In the genomic region with DNA sequence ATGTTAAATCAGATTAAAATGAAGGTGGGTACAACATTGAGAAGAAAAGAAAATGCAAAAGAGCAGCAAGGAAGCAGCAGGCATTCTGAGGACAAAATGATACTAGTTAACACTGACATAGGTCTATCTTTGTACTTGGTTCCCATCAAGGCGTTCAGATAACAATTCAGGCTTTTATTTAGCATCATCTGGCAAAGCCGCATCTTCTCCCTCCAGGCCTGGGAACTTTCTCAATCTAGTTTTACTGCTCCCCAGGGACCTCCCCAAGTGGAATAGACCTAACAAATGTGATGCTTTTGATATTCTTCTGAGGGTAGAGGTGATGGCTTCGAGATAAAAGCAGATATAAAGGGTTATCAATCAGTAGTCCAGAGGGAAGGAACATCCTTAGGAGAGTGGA, we compare ENCODE assay signal across 28 cellular contexts.
"Had no signal": no experiment of that assay in that cellular context is flagged by ENCODE, and none has a peak within 500 bp of the region (broad histone marks: within the 10 kb centered on the region; RNA-seq: fewer than 3 reads in every experiment).

No MANE protein-coding gene starts in this region.

- H3K4me1 ChIP-seq: ascending aorta had no signal

- DNase-seq: activated B cell treated with CpG ODN at 0.5 μM for 24 hours; activated CD4-positive, alpha-beta memory T cell treated with anti-CD3 and anti-CD28 coated beads, Interleukin-2, amount 10 ng/mL, durations not matched to agents 7 days and 5 days; activated CD4-positive, alpha-beta T cell treated with anti-CD3 and anti-CD28 coated beads for 4 hours; activated CD4-positive, alpha-beta T cell treated with anti-CD3 and anti-CD28 coated beads, Interleukin-2, amount 10 ng/mL, durations not matched to agents 24 days and 14 days; activated CD4-positive, alpha-beta T cell treated with anti-CD3 and anti-CD28 coated beads, Interleukin-2, amount 50 U/mL, for 48 hours; activated CD4-positive, CD25-positive, alpha-beta regulatory T cell treated with anti-CD3 and anti-CD28 coated beads, Interleukin-2, amount 50 U/mL, for 72 hours; activated CD8-positive, alpha-beta memory T cell treated with anti-CD3 and anti-CD28 coated beads for 24 hours; activated CD8-positive, alpha-beta memory T cell treated with anti-CD3 and anti-CD28 coated beads, Interleukin-2, amount 10 ng/mL, durations not matched to agents 7 days and 5 days; activated CD8-positive, alpha-beta memory T cell treated with anti-CD3 and anti-CD28 coated beads, Interleukin-2, amount 50 U/mL, for 48 hours; activated CD8-positive, alpha-beta T cell treated with anti-CD3 and anti-CD28 coated beads, Interleukin-2, amount 10 ng/mL, durations not matched to agents 7 days and 5 days; activated effector memory CD4-positive, alpha-beta T cell treated with Interleukin-2 at 50 U/mL for 16 hours; activated gamma-delta T cell; activated naive CD4-positive, alpha-beta T cell treated with anti-CD3 and anti-CD28 coated beads, Interleukin-2, amount 10 ng/mL, durations not matched to agents 7 days and 5 days; activated naive CD4-positive, alpha-beta T cell treated with Interleukin-2 at 50 U/mL for 16 hours; activated naive CD8-positive, alpha-beta T cell treated with anti-CD3 and anti-CD28 coated beads, Interleukin-2, amount 10 ng/mL, durations not matched to agents 7 days and 5 days; activated naive CD8-positive, alpha-beta T cell treated with anti-CD3 and anti-CD28 coated beads, Interleukin-2, amount 50 U/mL, for 24 hours; activated T-cell treated with anti-CD3 and anti-CD28 coated beads, Interleukin-2, amount 50 U/mL, for 24 hours; activated T-cell treated with anti-CD3 and anti-CD28 coated beads, Interleukin-2, amount 50 U/mL, for 48 hours; amygdala; anterior cingulate cortex; caudate nucleus; cerebellar nuclear complex; T-helper 1 cell; T-helper 2 cell; T-helper 9 cell had no signal

- ATAC-seq: activated CD8-positive, alpha-beta memory T cell treated with anti-CD3 and anti-CD28 coated beads, Interleukin-2, amount 10 ng/mL, durations not matched to agents 7 days and 5 days; activated CD8-positive, alpha-beta T cell treated with anti-CD3 and anti-CD28 coated beads, Interleukin-2, amount 10 ng/mL, durations not matched to agents 7 days and 5 days; activated naive CD8-positive, alpha-beta T cell treated with anti-CD3 and anti-CD28 coated beads, Interleukin-2, amount 50 U/mL, for 24 hours had no signal

- H3K36me3 ChIP-seq: ascending aorta, cardiac muscle cell had no signal

- H3K27ac ChIP-seq: ascending aorta, cardiac muscle cell, VCaP had no signal

- H3K9me3 ChIP-seq: ascending aorta had no signal

- H3K27me3 ChIP-seq: ascending aorta, cardiac muscle cell had no signal

- H3K4me3 ChIP-seq: ascending aorta, cardiac muscle cell had no signal
